ENCODE assay signal across 18 cellular contexts in genomic region chr1:171899838-171900237, GRCh38. TPM values are rescaled to one million over a fixed set of nuclear protein-coding genes. Genes with fewer than 3 reads are reported as not detected.
DNase-seq lines count a peak whose midpoint lies in the region; ATAC-seq and TF ChIP-seq lines count a peak whose summit lies in the region.
"Had no signal": no experiment of that assay in that cellular context is flagged by ENCODE, and none has a peak within 500 bp of the region (broad histone marks: within the 10 kb centered on the region; RNA-seq: fewer than 3 reads in every experiment).

No MANE protein-coding gene starts in this region.

- H3K9me3 Mint-ChIP-seq in stimulated activated effector memory CD8-positive, alpha-beta T cell treated with anti-CD3 and anti-CD28 coated beads, Interleukin-12 subunit alpha, Interleukin-12 subunit beta, amount 100 ng/mL, for 72 hours = no peaks in the 10 kb centered on the region

- H3K4me3 ChIP-seq in dorsolateral prefrontal cortex (peak overlapping the region in 54 of 59 donors; percentile 1 to 69 (median 43)), muscle layer of duodenum (ENCODE audit: low read depth in 1 of 2, low read length in 2 of 2) (peak overlapping the region in 1 of 2 donors; percentile 12)

- no peaks in the 10 kb centered on the region for H3K9me3 ChIP-seq in muscle layer of duodenum (ENCODE audit: control insufficient read depth in 1 of 2, low read length in 2 of 2)

- TF ChIP-seq CTCF in dorsolateral prefrontal cortex (IDR thresholded peaks at IDR 0.05 in 54 of 56, conservative IDR thresholded peaks at IDR 0.05 in 2 of 56; ENCODE audit: low read depth in 1 of 56, partially characterized antibody in 56 of 56) = no peak

- H3K27ac ChIP-seq in angular gyrus (ENCODE audit: low read depth, low read length) (peak overlapping the region; percentile 94), dorsolateral prefrontal cortex (peak overlapping the region; percentile 62 to 100 (median 95)), muscle layer of duodenum (ENCODE audit: low read length) (peak overlapping the region; percentile 36), substantia nigra (ENCODE audit: low read depth, low read length, poor library complexity, severe bottlenecking) (peak overlapping the region; percentile 92)
- H3K27ac ChIP-seq: C4-2B had no signal

- DNase-seq in dorsolateral prefrontal cortex (no peak), substantia nigra (lab: John Stamatoyannopoulos, UW) (no peak), T-helper 2 cell (no peak)
- DNase-seq in stimulated activated effector memory CD8-positive, alpha-beta T cell treated with anti-CD3 and anti-CD28 coated beads, Interleukin-12 subunit alpha, Interleukin-12 subunit beta, amount 100 ng/mL, for 72 hours (ENCODE audit: low spot score in 2 of 2) = no peak
- DNase-seq: ACHN, DMS79, H7, KBM-7, NCI-H1930, NCI-H2171, NCI-H446 treated with DMSO at 0.1 percent for 48 hours, Right ventricle myocardium superior had no signal

- peaks cover 7% of the 10 kb centered on the region for H3K4me1 Mint-ChIP-seq in stimulated activated effector memory CD8-positive, alpha-beta T cell treated with anti-CD3 and anti-CD28 coated beads, Interleukin-12 subunit alpha, Interleukin-12 subunit beta, amount 100 ng/mL, for 72 hours

- no peak for ATAC-seq in stimulated activated effector memory CD8-positive, alpha-beta T cell treated with anti-CD3 and anti-CD28 coated beads, Interleukin-12 subunit alpha, Interleukin-12 subunit beta, amount 100 ng/mL, for 72 hours
- no peak for ATAC-seq in GM21786 (IDR thresholded peaks at IDR 0.05; ENCODE audit: unreplicated experiment)
- ATAC-seq: HepG2, SK-N-SH treated with all-trans-retinoic acid at 6 μM for 48 hours had no signal

- no peak overlapping the region for H3K4me3 Mint-ChIP-seq in stimulated activated effector memory CD8-positive, alpha-beta T cell treated with anti-CD3 and anti-CD28 coated beads, Interleukin-12 subunit alpha, Interleukin-12 subunit beta, amount 100 ng/mL, for 72 hours

- intact Hi-C loops in dorsolateral prefrontal cortex (cut with DNase I) = loop anchor here (5.0 kb wide), 3 partner anchors 58 to 98 kb away; partner anchors contain the start of gene DNM3 (in 1 of the 2)

- no peaks in the 10 kb centered on the region for H3K36me3 Mint-ChIP-seq in stimulated activated effector memory CD8-positive, alpha-beta T cell treated with anti-CD3 and anti-CD28 coated beads, Interleukin-12 subunit alpha, Interleukin-12 subunit beta, amount 100 ng/mL, for 72 hours

- no peaks in the 10 kb centered on the region for H3K36me3 ChIP-seq in muscle layer of duodenum (ENCODE audit: control insufficient read depth in 1 of 2, insufficient read depth in 2 of 2, low read length in 2 of 2)

- no peak overlapping the region for H3K27ac Mint-ChIP-seq in stimulated activated effector memory CD8-positive, alpha-beta T cell treated with anti-CD3 and anti-CD28 coated beads, Interleukin-12 subunit alpha, Interleukin-12 subunit beta, amount 100 ng/mL, for 72 hours

- H3K27me3 ChIP-seq in dorsolateral prefrontal cortex (no peaks in the 10 kb centered on the region), muscle layer of duodenum (ENCODE audit: low read depth, low read length) (no peaks in the 10 kb centered on the region)

- no peaks in the 10 kb centered on the region for H3K4me1 ChIP-seq in muscle layer of duodenum (ENCODE audit: control insufficient read depth in 1 of 2, insufficient read depth in 2 of 2, low read length in 2 of 2)

RNA-seq across cellular contexts. Expression of gene DNM3, which starts 58.5 kb away (rescaled TPM):
- 100 to 1,000 TPM in 119 of 120 experiments, 10 to 100 TPM in 1; 79.4 to 235 (median 160) TPM for total RNA-seq in dorsolateral prefrontal cortex
- total RNA-seq: HepG2 had no signal

Comparison
In these comparisons a context has a peak if more than half of its experiments do, and no peak if none do; other contexts are left out.
1. H3K27ac ChIP-seq: peak in every context shown above with its lines; median percentile 95 in dorsolateral prefrontal cortex; 94 in angular gyrus; 92 in substantia nigra; 36 in muscle layer of duodenum.